9 cellular contexts compared by ENCODE assay signal in genomic region chr6:17251953-17252352, GRCh38.
"Had no signal": no experiment of that assay in that cellular context is flagged by ENCODE, and none has a peak within 500 bp of the region (broad histone marks: within the 10 kb centered on the region; RNA-seq: fewer than 3 reads in every experiment).

No MANE protein-coding gene starts in this region.

- H3K4me3 ChIP-seq: GM23248, GM23338, HAP-1 had no signal

- H2AFZ ChIP-seq: GM23248, GM23338 had no signal

- DNase-seq: GM23248, GOT3, H7, H9, HCEC 1CT, HFFc6 had no signal

- H3K9me3 ChIP-seq: HAP-1 had no signal

- H3K4me1 ChIP-seq: HAP-1 had no signal

- H3K4me2 ChIP-seq: GM23338 had no signal

- ATAC-seq: GM23338, HCT116 had no signal

- H3K36me3 ChIP-seq: HAP-1 had no signal

- H3K27ac ChIP-seq: GM23248 had no signal

- H3K9ac ChIP-seq: GM23248 had no signal
